In the genomic region with DNA sequence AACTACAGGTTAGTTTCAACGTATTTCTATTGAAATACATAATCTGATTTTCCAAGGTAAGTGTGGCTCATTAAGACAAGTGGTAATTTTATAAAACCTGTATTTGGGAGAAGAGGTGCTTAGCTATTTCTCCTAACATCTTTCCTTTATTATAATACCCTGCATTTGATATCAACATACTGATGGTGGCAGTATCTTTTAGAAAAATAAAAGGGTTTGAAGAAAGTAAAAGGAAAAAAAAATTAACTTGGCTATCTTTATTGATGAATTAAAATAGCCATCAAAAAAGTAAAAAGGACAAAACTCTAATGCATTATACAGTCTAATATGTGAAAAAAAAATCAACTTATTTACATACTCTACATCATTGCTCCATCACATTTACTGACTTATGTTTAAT, we compare ENCODE assay signal across 24 cellular contexts.
"Had no signal": no experiment of that assay in that cellular context is flagged by ENCODE, and none has a peak within 500 bp of the region (broad histone marks: within the 10 kb centered on the region; RNA-seq: fewer than 3 reads in every experiment).

No MANE protein-coding gene starts in this region.

- H3K4me3 ChIP-seq: body of pancreas, left ventricle myocardium inferior, sigmoid colon, testis, vagina had no signal

- H3K27ac ChIP-seq: body of pancreas, left ventricle myocardium inferior, parathyroid adenoma, testis, vagina had no signal

- H3K27me3 ChIP-seq: body of pancreas, sigmoid colon, testis, vagina had no signal

- H3K4me1 ChIP-seq: body of pancreas, parathyroid adenoma had no signal

- DNase-seq: activated CD4-positive, alpha-beta T cell treated with anti-CD3 and anti-CD28 coated beads for 1 hour; activated CD4-positive, alpha-beta T cell treated with anti-CD3 and anti-CD28 coated beads, Interleukin-2, amount 50 U/mL, for 1 hour; activated CD8-positive, alpha-beta T cell treated with anti-CD3 and anti-CD28 coated beads, Interleukin-2, amount 10 ng/mL, durations not matched to agents 7 days and 5 days; activated gamma-delta T cell; anterior cingulate cortex; body of pancreas; dermis blood vessel endothelial cell; effector memory CD4-positive, alpha-beta T cell; glutamatergic neuron; hippocampal formation; left ventricle myocardium inferior; midbrain; sigmoid colon; stimulated activated CD4-positive, alpha-beta T cell treated with anti-CD3 and anti-CD28 coated beads, Interleukin-2, amount 100 ng/mL, for 48 hours; stimulated activated CD8-positive, alpha-beta memory T cell treated with anti-CD3 and anti-CD28 coated beads, Interleukin-4, amount 100 ng/mL, for 48 hours; stimulated activated naive B cell treated with anti-CD40 and anti-IgM and Interleukin-4, amounts not matched to agents 10 μg/mL and 1 μg/mL and 100 μg/mL, for 72 hours; testis; trophoblast cell had no signal

- H3K9me3 Mint-ChIP-seq: activated naive CD4-positive, alpha-beta T cell treated with anti-CD3 and anti-CD28 coated beads, Interleukin-2, amount 50 U/mL, for 24 hours; activated T-helper 1 cell treated with anti-CD3 and anti-CD28 coated beads, Interleukin-12 subunit alpha, Interleukin-12 subunit beta, Interleukin-2, Interleukin-4 antibody, amounts not matched to agents 30 ng/mL and 10 ng/mL and 1 ng/mL, durations not matched to agents 14 hours and 24 hours and 36 hours; natural killer cell treated with Interleukin-12 subunit alpha and Interleukin-12 subunit beta and Interleukin-15 and Interleukin-18, amount 100 ng/mL, for 72 hours; stimulated activated naive B cell treated with anti-CD40 and anti-IgM and Interleukin-4, amounts not matched to agents 10 μg/mL and 1 μg/mL and 100 μg/mL, for 72 hours had no signal

- H3K36me3 Mint-ChIP-seq: natural killer cell treated with Interleukin-12 subunit alpha and Interleukin-12 subunit beta and Interleukin-15 and Interleukin-18, amount 100 ng/mL, for 72 hours had no signal

- H3K9ac ChIP-seq: parathyroid adenoma had no signal

- ATAC-seq: activated CD8-positive, alpha-beta T cell treated with anti-CD3 and anti-CD28 coated beads, Interleukin-2, amount 10 ng/mL, durations not matched to agents 7 days and 5 days; body of pancreas; esophagus mucosa; natural killer cell treated with Interleukin-12 subunit alpha and Interleukin-12 subunit beta and Interleukin-15 and Interleukin-18, amount 100 ng/mL, for 72 hours; stimulated activated naive B cell treated with anti-CD40 and anti-IgM and Interleukin-4, amounts not matched to agents 10 μg/mL and 1 μg/mL and 100 μg/mL, for 72 hours had no signal

- H3K9me3 ChIP-seq: body of pancreas, left ventricle myocardium inferior, sigmoid colon, testis, vagina had no signal

- H3K4me3 Mint-ChIP-seq: activated CD8-positive, alpha-beta T cell treated with anti-CD3 and anti-CD28 coated beads, Interleukin-2, amount 10 ng/mL, durations not matched to agents 7 days and 5 days; activated naive CD4-positive, alpha-beta T cell treated with anti-CD3 and anti-CD28 coated beads, Interleukin-2, amount 50 U/mL, for 24 hours; activated T-helper 1 cell treated with anti-CD3 and anti-CD28 coated beads, Interleukin-12 subunit alpha, Interleukin-12 subunit beta, Interleukin-2, Interleukin-4 antibody, amounts not matched to agents 30 ng/mL and 10 ng/mL and 1 ng/mL, durations not matched to agents 14 hours and 24 hours and 36 hours; natural killer cell treated with Interleukin-12 subunit alpha and Interleukin-12 subunit beta and Interleukin-15 and Interleukin-18, amount 100 ng/mL, for 72 hours; stimulated activated naive B cell treated with anti-CD40 and anti-IgM and Interleukin-4, amounts not matched to agents 10 μg/mL and 1 μg/mL and 100 μg/mL, for 72 hours had no signal

- H3K27ac Mint-ChIP-seq: activated CD8-positive, alpha-beta T cell treated with anti-CD3 and anti-CD28 coated beads, Interleukin-2, amount 10 ng/mL, durations not matched to agents 7 days and 5 days; activated naive CD4-positive, alpha-beta T cell treated with anti-CD3 and anti-CD28 coated beads, Interleukin-2, amount 50 U/mL, for 24 hours; activated T-helper 1 cell treated with anti-CD3 and anti-CD28 coated beads, Interleukin-12 subunit alpha, Interleukin-12 subunit beta, Interleukin-2, Interleukin-4 antibody, amounts not matched to agents 30 ng/mL and 10 ng/mL and 1 ng/mL, durations not matched to agents 14 hours and 24 hours and 36 hours; natural killer cell treated with Interleukin-12 subunit alpha and Interleukin-12 subunit beta and Interleukin-15 and Interleukin-18, amount 100 ng/mL, for 72 hours; stimulated activated naive B cell treated with anti-CD40 and anti-IgM and Interleukin-4, amounts not matched to agents 10 μg/mL and 1 μg/mL and 100 μg/mL, for 72 hours had no signal

- H3K27me3 Mint-ChIP-seq: activated naive CD4-positive, alpha-beta T cell treated with anti-CD3 and anti-CD28 coated beads, Interleukin-2, amount 50 U/mL, for 24 hours; natural killer cell treated with Interleukin-12 subunit alpha and Interleukin-12 subunit beta and Interleukin-15 and Interleukin-18, amount 100 ng/mL, for 72 hours; stimulated activated naive B cell treated with anti-CD40 and anti-IgM and Interleukin-4, amounts not matched to agents 10 μg/mL and 1 μg/mL and 100 μg/mL, for 72 hours had no signal

- H2AFZ ChIP-seq: parathyroid adenoma had no signal
